18 cellular contexts compared by ENCODE assay signal in the genomic region with DNA sequence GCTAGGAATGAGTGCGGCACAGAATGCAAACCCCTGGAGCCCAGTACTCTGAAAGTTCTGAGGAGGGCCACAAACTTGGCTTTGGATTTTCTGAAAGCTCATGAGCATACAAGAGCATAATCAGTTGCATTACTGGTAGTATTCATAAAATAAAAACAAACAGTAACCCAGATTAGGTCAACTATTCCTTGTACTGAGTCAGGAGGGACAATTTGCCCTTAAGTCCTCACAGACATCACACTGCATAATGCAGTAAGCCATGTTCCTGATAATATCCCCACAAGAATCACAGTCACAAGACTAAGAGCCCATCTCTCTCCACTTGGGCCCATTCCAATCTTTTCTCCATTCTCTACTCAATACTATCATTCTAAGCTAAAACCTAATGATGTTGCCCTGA.
DNase-seq lines count a peak whose midpoint lies in the region; ATAC-seq and TF ChIP-seq lines count a peak whose summit lies in the region.
"Had no signal": no experiment of that assay in that cellular context is flagged by ENCODE, and none has a peak within 500 bp of the region (broad histone marks: within the 10 kb centered on the region; RNA-seq: fewer than 3 reads in every experiment).

No MANE protein-coding gene starts in this region.

- H3K4me3 ChIP-seq in right atrium auricular region, result no peak overlapping the region
- no peak overlapping the region for H3K4me3 ChIP-seq in adipocyte (ENCODE audit: low read length)
- no peak overlapping the region for H3K4me3 ChIP-seq in osteoblast (ENCODE audit: insufficient read depth, low read length)
- no peak overlapping the region for H3K4me3 ChIP-seq in smooth muscle cell
- H3K4me3 ChIP-seq: BLaER1 had no signal

- H3K79me2 ChIP-seq in osteoblast (ENCODE audit: insufficient read depth, low read length) (no peaks in the 10 kb centered on the region), smooth muscle cell (ENCODE audit: low read depth) (no peaks in the 10 kb centered on the region)

- WGBS in smooth muscle cell (ENCODE audit: low lambda C conversion rate), result 86% methylated on average over 1 of the region's 1 CpG

- no peaks in the 10 kb centered on the region for H3K9me3 ChIP-seq in right atrium auricular region
- H3K9me3 ChIP-seq in adipocyte (ENCODE audit: control insufficient read depth, low read length), result no peaks in the 10 kb centered on the region
- H3K9me3 ChIP-seq in osteoblast (ENCODE audit: low read depth, low read length), result no peaks in the 10 kb centered on the region
- H3K9me3 ChIP-seq in smooth muscle cell (replicated peaks; ENCODE audit: low read depth), result no peaks in the 10 kb centered on the region
- H3K9me3 ChIP-seq: BLaER1, Caco-2 had no signal

- H4K20me1 ChIP-seq in osteoblast (ENCODE audit: insufficient read depth, low read length) (no peaks in the 10 kb centered on the region), smooth muscle cell (ENCODE audit: low read depth) (no peaks in the 10 kb centered on the region)
- H4K20me1 ChIP-seq: BLaER1 had no signal

- H3K9ac ChIP-seq in adipocyte (ENCODE audit: low read length) (peak overlapping the region; percentile 15), smooth muscle cell (ENCODE audit: low read depth) (no peak overlapping the region)
- H3K9ac ChIP-seq: BLaER1 had no signal

- no peak overlapping the region for H3K4me2 ChIP-seq in osteoblast (ENCODE audit: insufficient read depth, low read length)
- H3K4me2 ChIP-seq in smooth muscle cell, result peak overlapping the region; percentile 67
- H3K4me2 ChIP-seq: BLaER1 had no signal

- no peaks in the 10 kb centered on the region for H3F3A ChIP-seq in smooth muscle cell (ENCODE audit: low read depth)

- H3K27me3 ChIP-seq in right atrium auricular region (no peaks in the 10 kb centered on the region), adipocyte (replicated peaks; ENCODE audit: control insufficient read depth, insufficient read depth, low read length) (no peaks in the 10 kb centered on the region), osteoblast (ENCODE audit: insufficient read depth, low read length) (no peaks in the 10 kb centered on the region), smooth muscle cell (ENCODE audit: low read depth) (no peaks in the 10 kb centered on the region)
- H3K27me3 ChIP-seq: BLaER1 had no signal

- no peak for DNase-seq in Right ventricle myocardium inferior (ENCODE audit: missing footprints)
- no peak for DNase-seq in right atrium auricular region (ENCODE audit: low spot score)
- no peak for DNase-seq in adipocyte (ENCODE audit: low read depth)
- DNase-seq in osteoblast (ENCODE audit: insufficient read length, low spot score, missing footprints), result no peak
- DNase-seq in smooth muscle cell (lab: John Stamatoyannopoulos, UW; ENCODE audit: unreplicated experiment), result no peak
- DNase-seq in stimulated activated CD4-positive, alpha-beta T cell treated with anti-CD3 and anti-CD28 coated beads, Interleukin-4, amount 100 ng/mL, for 1 hour, result no peak
- no peak for DNase-seq in NCI-H2196 (lab: John Stamatoyannopoulos, UW; ENCODE audit: unreplicated experiment)
- DNase-seq: Caco-2; CD4-positive, CD25-positive, alpha-beta regulatory T cell; CD8-positive, alpha-beta T cell; DMS153; DND-41; H7; HCEC 1CT had no signal

- H3K27ac ChIP-seq in right atrium auricular region, result no peak overlapping the region
- peak overlapping the region; percentile 18 for H3K27ac ChIP-seq in osteoblast (ENCODE audit: low read depth, low read length)
- H3K27ac ChIP-seq in smooth muscle cell (ENCODE audit: low read depth), result peak overlapping the region; percentile 21
- H3K27ac ChIP-seq: 22Rv1, BLaER1, C4-2B had no signal

- ATAC-seq in Right ventricle myocardium inferior (peak; percentile 59), HG03469 (IDR thresholded peaks at IDR 0.05; ENCODE audit: unreplicated experiment) (no peak)
- ATAC-seq: CD8-positive, alpha-beta T cell had no signal

- TF ChIP-seq CTCF in right atrium auricular region (IDR thresholded peaks at IDR 0.05) (no peak), osteoblast (IDR thresholded peaks at IDR 0.05; ENCODE audit: extremely low read depth, low read depth, low read length) (no peak), smooth muscle cell (IDR thresholded peaks at IDR 0.05; ENCODE audit: borderline replicate concordance, insufficient read depth, poor library complexity, severe bottlenecking) (no peak)

- H2AFZ ChIP-seq in osteoblast (ENCODE audit: low read length) (no peak overlapping the region), smooth muscle cell (ENCODE audit: low read depth) (no peak overlapping the region)

- intact Hi-C loops in Right ventricle myocardium inferior (cut with DNase I), result no loop called here

- H3K4me1 ChIP-seq in right atrium auricular region, result no peaks in the 10 kb centered on the region
- peaks cover 50% of the 10 kb centered on the region for H3K4me1 ChIP-seq in adipocyte (ENCODE audit: control insufficient read depth, insufficient read depth, low read length)
- H3K4me1 ChIP-seq in osteoblast (ENCODE audit: insufficient read depth, low read length), result peaks cover 34% of the 10 kb centered on the region
- H3K4me1 ChIP-seq in smooth muscle cell (ENCODE audit: low read depth), result no peaks in the 10 kb centered on the region
- H3K4me1 ChIP-seq: BLaER1, Caco-2 had no signal

- no peaks in the 10 kb centered on the region for H3K36me3 ChIP-seq in right atrium auricular region
- no peaks in the 10 kb centered on the region for H3K36me3 ChIP-seq in adipocyte (ENCODE audit: control insufficient read depth, insufficient read depth, low read length, severe bottlenecking)
- H3K36me3 ChIP-seq in osteoblast (ENCODE audit: insufficient read depth, low read length), result no peaks in the 10 kb centered on the region
- H3K36me3 ChIP-seq in smooth muscle cell (ENCODE audit: low read depth), result no peaks in the 10 kb centered on the region
- H3K36me3 ChIP-seq: BLaER1 had no signal

Comparison
In these comparisons a context has a peak if more than half of its experiments do, and no peak if none do; other contexts are left out.
1. H3K27ac ChIP-seq: peak in osteoblast (single experiment) and smooth muscle cell (single experiment); none in right atrium auricular region (0 of 2).